Comparison of ENCODE assay signal across 8 cellular contexts in the genomic region with DNA sequence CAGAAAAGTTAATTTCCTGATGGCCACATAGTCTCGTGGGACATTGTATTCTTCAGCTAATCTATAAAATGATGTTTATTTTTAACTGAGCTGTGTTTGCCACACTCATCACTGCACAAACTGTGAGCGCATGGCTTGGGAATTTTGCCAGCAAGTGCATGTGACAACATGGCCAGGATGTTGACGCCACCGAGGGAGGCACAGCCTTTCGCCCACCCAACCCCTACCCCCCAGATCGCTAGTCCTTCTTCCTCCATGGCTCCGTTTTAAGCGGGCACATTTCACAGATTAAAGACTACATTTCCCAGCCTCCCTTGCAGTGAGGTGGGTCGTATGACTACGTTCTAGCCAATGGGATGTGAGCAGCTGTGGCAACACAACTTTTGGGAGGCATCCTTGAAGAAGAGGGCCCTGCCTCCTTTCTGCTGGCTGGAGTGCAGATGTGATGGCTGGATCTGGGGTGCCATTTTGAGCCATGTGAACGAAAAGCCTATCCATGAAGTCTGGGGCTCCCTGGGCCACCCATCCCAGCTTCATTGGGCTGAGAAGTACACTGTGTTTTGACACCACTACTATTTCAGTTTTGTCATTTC. TPM values are rescaled to one million over a fixed set of nuclear protein-coding genes. Genes with fewer than 3 reads are reported as not detected.
DNase-seq lines count a peak whose midpoint lies in the region; ATAC-seq and TF ChIP-seq lines count a peak whose summit lies in the region.

No MANE protein-coding gene starts in this region.

- CTCF ChIA-PET in GM10248 (lab: Yijun Ruan, JAX), result interaction anchor here (0.7 to 1.8 kb wide), 4 partner anchors 8 to 259 kb away, joined by 3 to 7 read pairs (median 3); a partner anchor contains a TSS

- DNase-seq in DMS 273 (lab: John Stamatoyannopoulos, UW; ENCODE audit: unreplicated experiment) (peak; percentile 81), DMS 273 treated with DMSO at 0.1 percent for 48 hours (lab: John Stamatoyannopoulos, UW) (no peak), NAMALWA (ENCODE audit: low spot score) (peak; percentile 83), left lung (no peak), GM10248 (ENCODE audit: extremely low spot score) (no peak)
- DNase-seq in activated naive CD4-positive, alpha-beta T cell treated with anti-CD3 and anti-CD28 coated beads, Interleukin-2, amount 50 U/mL, for 16 hours, result peak; percentile 30

- peak overlapping the region in 1 of 2 donors; percentile 19 for H3K4me3 ChIP-seq in left lung

- ATAC-seq in left lung (peak; percentile 80), HG03039 (IDR thresholded peaks at IDR 0.05; ENCODE audit: unreplicated experiment) (no peak), GM19397 (IDR thresholded peaks at IDR 0.05; ENCODE audit: unreplicated experiment) (no peak)

- intact Hi-C loops in left lung (cut with DNase I), result no loop called here

- peaks cover 6 to 61% of the 10 kb centered on the region in 2 donors for H3K27me3 ChIP-seq in left lung

- peak overlapping the region; percentile 45 to 70 for H3K27ac ChIP-seq in left lung

- H3K36me3 ChIP-seq in left lung, result no peaks in the 10 kb centered on the region

- TF ChIP-seq CTCF in left lung (IDR thresholded peaks at IDR 0.05), result no peak
- no peak for TF ChIP-seq CTCF in GM10248 (IDR thresholded peaks at IDR 0.05; ENCODE audit: control extremely low read depth, extremely low read depth, low read depth, missing control alignments)

- peaks cover 5 to 36% of the 10 kb centered on the region in 2 donors for H3K4me1 ChIP-seq in left lung

- POLR2A ChIA-PET in GM10248 (lab: Yijun Ruan, JAX), result interaction anchor here (1.4 kb wide), 1 partner anchor 8 kb away, joined by 5 read pairs; a partner anchor contains a TSS

- peaks cover 0 to 3% of the 10 kb centered on the region in 2 donors for H3K9me3 ChIP-seq in left lung

RNA-seq across cellular contexts. Expression of a gene that starts 7.9 kb away (rescaled TPM):
- 10 to 100 TPM; 11.3 to 15.2 TPM for total RNA-seq in left lung

RNA-seq across cellular contexts. Expression of a gene that starts 16.7 kb away (rescaled TPM):
- 10 to 100 TPM; 31.8 to 38.5 TPM for total RNA-seq in left lung

RNA-seq across cellular contexts. Expression of a gene that starts 39.1 kb away (rescaled TPM):
- total RNA-seq in left lung, result 10 to 100 TPM; 47.8 to 49.7 TPM

RNA-seq across cellular contexts. Expression of a gene that starts 43.1 kb away (rescaled TPM):
- not detected for total RNA-seq in left lung

RNA-seq across cellular contexts. Expression of a gene that starts 53.1 kb away (rescaled TPM):
- 100 to 1,000 TPM; 245 to 337 TPM for total RNA-seq in left lung

Comparison
In these comparisons a context has a peak if more than half of its experiments do, and no peak if none do; other contexts are left out.
1. DNase-seq: peak in DMS 273 (single experiment), NAMALWA (single experiment) and activated naive CD4-positive, alpha-beta T cell treated with anti-CD3 and anti-CD28 coated beads, Interleukin-2, amount 50 U/mL, for 16 hours (single experiment); none in DMS 273 treated with DMSO at 0.1 percent for 48 hours (single experiment), left lung (0 of 2) and GM10248 (single experiment).